Comparison of ENCODE assay signal across 1 cellular context in the genomic region with DNA sequence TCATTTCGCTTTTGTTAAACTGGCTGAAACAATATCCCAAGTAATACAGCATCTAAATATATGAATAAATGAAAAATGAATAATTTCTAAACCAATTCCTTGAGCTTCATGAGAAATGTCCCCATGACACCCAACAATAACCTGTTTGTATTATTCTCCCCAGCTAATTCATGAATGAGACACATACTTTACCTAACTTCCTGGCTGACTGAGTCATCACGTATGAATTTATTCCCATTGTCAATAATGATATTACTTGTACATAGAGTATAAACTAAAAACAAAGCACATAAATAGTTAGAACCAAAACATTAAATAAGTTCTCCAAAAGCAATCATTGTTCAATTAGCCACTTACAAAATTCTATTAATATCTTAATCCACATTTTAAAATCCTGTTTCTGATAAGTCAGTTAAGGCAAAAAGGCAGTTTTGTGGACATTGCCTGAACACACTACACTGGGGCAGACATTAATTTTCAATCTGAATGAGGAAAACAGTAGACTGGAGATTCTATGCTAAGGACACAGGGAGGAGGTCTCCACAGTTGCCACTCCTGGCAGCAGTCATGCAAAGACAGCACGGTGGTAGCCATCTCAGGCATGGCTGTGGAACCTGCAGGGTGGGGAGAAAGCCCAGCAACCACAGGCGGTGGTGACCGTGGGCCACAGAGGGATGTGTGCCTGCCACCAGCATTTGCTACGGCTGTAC.
TF ChIP-seq lines count a peak whose summit lies in the region.

No MANE protein-coding gene starts in this region.

TF ChIP-seq in GM23338, 12 proteins besides CTCF, POLR2A, EP300 and RAD21:
- TF ChIP-seq, protein P1, sequence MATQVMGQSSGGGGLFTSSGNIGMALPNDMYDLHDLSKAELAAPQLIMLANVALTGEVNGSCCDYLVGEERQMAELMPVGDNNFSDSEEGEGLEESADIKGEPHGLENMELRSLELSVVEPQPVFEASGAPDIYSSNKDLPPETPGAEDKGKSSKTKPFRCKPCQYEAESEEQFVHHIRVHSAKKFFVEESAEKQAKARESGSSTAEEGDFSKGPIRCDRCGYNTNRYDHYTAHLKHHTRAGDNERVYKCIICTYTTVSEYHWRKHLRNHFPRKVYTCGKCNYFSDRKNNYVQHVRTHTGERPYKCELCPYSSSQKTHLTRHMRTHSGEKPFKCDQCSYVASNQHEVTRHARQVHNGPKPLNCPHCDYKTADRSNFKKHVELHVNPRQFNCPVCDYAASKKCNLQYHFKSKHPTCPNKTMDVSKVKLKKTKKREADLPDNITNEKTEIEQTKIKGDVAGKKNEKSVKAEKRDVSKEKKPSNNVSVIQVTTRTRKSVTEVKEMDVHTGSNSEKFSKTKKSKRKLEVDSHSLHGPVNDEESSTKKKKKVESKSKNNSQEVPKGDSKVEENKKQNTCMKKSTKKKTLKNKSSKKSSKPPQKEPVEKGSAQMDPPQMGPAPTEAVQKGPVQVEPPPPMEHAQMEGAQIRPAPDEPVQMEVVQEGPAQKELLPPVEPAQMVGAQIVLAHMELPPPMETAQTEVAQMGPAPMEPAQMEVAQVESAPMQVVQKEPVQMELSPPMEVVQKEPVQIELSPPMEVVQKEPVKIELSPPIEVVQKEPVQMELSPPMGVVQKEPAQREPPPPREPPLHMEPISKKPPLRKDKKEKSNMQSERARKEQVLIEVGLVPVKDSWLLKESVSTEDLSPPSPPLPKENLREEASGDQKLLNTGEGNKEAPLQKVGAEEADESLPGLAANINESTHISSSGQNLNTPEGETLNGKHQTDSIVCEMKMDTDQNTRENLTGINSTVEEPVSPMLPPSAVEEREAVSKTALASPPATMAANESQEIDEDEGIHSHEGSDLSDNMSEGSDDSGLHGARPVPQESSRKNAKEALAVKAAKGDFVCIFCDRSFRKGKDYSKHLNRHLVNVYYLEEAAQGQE (IDR thresholded peaks at IDR 0.05; ENCODE audit: unreplicated experiment), result no peak
- TF ChIP-seq NANOG (IDR thresholded peaks at IDR 0.05; ENCODE audit: borderline replicate concordance) (no peak), ZNF114 (CRISPR knock-in tag; IDR thresholded peaks at IDR 0.05) (no peak), POLR2AphosphoS5 (IDR thresholded peaks at IDR 0.05; ENCODE audit: low read depth) (no peak), JUNB (IDR thresholded peaks at IDR 0.05; ENCODE audit: unreplicated experiment) (no peak), ZNF331 (CRISPR knock-in tag; IDR thresholded peaks at IDR 0.05; ENCODE audit: low read depth) (no peak), EZH2phosphoT487 (IDR thresholded peaks at IDR 0.05; ENCODE audit: unreplicated experiment) (no peak), CREB1 (CRISPR knock-in tag; IDR thresholded peaks at IDR 0.05; ENCODE audit: low read depth) (no peak)
- TF ChIP-seq, protein P2, sequence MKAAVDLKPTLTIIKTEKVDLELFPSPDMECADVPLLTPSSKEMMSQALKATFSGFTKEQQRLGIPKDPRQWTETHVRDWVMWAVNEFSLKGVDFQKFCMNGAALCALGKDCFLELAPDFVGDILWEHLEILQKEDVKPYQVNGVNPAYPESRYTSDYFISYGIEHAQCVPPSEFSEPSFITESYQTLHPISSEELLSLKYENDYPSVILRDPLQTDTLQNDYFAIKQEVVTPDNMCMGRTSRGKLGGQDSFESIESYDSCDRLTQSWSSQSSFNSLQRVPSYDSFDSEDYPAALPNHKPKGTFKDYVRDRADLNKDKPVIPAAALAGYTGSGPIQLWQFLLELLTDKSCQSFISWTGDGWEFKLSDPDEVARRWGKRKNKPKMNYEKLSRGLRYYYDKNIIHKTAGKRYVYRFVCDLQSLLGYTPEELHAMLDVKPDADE (IDR thresholded peaks at IDR 0.05), result no peak
- TF ChIP-seq, protein P3, sequence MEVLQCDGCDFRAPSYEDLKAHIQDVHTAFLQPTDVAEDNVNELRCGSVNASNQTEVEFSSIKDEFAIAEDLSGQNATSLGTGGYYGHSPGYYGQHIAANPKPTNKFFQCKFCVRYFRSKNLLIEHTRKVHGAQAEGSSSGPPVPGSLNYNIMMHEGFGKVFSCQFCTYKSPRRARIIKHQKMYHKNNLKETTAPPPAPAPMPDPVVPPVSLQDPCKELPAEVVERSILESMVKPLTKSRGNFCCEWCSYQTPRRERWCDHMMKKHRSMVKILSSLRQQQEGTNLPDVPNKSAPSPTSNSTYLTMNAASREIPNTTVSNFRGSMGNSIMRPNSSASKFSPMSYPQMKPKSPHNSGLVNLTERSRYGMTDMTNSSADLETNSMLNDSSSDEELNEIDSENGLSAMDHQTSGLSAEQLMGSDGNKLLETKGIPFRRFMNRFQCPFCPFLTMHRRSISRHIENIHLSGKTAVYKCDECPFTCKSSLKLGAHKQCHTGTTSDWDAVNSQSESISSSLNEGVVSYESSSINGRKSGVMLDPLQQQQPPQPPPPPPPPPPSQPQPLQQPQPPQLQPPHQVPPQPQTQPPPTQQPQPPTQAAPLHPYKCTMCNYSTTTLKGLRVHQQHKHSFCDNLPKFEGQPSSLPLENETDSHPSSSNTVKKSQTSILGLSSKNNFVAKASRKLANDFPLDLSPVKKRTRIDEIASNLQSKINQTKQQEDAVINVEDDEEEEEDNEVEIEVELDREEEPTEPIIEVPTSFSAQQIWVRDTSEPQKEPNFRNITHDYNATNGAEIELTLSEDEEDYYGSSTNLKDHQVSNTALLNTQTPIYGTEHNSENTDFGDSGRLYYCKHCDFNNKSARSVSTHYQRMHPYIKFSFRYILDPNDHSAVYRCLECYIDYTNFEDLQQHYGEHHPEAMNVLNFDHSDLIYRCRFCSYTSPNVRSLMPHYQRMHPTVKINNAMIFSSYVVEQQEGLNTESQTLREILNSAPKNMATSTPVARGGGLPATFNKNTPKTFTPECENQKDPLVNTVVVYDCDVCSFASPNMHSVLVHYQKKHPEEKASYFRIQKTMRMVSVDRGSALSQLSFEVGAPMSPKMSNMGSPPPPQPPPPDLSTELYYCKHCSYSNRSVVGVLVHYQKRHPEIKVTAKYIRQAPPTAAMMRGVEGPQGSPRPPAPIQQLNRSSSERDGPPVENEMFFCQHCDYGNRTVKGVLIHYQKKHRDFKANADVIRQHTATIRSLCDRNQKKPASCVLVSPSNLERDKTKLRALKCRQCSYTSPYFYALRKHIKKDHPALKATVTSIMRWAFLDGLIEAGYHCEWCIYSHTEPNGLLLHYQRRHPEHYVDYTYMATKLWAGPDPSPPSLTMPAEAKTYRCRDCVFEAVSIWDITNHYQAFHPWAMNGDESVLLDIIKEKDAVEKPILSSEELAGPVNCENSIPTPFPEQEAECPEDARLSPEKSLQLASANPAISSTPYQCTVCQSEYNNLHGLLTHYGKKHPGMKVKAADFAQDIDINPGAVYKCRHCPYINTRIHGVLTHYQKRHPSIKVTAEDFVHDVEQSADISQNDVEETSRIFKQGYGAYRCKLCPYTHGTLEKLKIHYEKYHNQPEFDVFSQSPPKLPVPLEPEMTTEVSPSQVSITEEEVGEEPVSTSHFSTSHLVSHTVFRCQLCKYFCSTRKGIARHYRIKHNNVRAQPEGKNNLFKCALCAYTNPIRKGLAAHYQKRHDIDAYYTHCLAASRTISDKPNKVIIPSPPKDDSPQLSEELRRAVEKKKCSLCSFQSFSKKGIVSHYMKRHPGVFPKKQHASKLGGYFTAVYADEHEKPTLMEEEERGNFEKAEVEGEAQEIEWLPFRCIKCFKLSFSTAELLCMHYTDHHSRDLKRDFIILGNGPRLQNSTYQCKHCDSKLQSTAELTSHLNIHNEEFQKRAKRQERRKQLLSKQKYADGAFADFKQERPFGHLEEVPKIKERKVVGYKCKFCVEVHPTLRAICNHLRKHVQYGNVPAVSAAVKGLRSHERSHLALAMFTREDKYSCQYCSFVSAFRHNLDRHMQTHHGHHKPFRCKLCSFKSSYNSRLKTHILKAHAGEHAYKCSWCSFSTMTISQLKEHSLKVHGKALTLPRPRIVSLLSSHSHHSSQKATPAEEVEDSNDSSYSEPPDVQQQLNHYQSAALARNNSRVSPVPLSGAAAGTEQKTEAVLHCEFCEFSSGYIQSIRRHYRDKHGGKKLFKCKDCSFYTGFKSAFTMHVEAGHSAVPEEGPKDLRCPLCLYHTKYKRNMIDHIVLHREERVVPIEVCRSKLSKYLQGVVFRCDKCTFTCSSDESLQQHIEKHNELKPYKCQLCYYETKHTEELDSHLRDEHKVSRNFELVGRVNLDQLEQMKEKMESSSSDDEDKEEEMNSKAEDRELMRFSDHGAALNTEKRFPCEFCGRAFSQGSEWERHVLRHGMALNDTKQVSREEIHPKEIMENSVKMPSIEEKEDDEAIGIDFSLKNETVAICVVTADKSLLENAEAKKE (CRISPR knock-in tag; IDR thresholded peaks at IDR 0.05), result no peak
